Comparison of ENCODE assay signal across 1 cellular context in the genomic region with DNA sequence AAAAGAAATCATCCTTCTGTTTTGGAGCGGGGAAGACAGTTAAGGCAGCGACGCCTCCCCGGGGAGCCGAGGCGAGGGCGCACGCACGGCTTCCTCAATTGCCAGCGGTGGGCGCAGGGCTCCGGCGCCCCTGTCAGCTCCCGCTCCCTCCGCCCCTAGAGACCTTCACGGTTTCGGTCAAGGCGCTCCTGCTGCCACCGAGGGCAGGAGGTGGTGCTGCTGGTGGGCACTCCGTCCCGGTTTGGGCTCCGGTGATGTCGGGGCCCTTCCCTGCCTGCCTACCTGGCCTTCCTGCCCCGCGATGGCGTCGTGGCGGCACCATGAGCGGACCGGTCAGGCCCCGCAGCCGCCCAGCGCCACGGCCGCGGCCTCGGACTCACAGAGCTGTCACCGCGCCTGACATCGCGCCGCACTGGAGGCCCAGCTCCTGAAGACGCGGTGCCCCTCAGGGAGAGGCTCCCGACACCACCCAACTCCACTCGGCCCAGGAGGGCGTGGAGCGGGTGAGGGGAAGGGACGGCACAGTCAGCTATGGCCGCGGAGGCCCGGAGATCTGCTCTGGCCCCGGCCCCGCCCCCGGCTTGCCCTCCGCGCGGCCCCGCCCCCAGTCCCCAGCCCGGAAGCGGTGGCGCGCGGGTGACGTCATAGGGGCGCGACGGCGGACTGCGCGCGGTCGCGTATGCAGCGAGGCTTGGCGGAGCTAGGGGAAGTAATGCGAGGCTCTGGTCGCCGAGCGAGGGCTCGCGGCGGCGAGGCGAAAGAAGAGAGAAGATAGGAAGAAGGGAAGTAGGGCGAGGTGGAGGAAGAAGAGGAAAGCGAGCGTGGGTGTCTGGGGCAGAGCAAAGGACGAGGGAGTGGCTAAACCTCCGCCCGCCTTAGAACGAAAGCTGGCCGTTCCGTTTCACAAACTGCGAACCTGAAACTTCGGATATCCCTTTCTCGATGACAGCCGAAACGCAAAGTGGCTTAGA.
TF ChIP-seq lines count a peak whose summit lies in the region.

A gene with protein sequence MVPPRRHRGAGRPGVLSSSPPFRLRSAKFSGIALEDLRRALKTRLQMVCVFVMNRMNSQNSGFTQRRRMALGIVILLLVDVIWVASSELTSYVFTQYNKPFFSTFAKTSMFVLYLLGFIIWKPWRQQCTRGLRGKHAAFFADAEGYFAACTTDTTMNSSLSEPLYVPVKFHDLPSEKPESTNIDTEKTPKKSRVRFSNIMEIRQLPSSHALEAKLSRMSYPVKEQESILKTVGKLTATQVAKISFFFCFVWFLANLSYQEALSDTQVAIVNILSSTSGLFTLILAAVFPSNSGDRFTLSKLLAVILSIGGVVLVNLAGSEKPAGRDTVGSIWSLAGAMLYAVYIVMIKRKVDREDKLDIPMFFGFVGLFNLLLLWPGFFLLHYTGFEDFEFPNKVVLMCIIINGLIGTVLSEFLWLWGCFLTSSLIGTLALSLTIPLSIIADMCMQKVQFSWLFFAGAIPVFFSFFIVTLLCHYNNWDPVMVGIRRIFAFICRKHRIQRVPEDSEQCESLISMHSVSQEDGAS (minus strand): TSS at position 555 of the 971 bp plus-strand sequence. CDS start 233 bp downstream, at position 322.

TF ChIP-seq in SK-N-SH, 30 proteins besides CTCF, POLR2A, EP300 and RAD21 (continued from another document):
- TF ChIP-seq, protein P1, sequence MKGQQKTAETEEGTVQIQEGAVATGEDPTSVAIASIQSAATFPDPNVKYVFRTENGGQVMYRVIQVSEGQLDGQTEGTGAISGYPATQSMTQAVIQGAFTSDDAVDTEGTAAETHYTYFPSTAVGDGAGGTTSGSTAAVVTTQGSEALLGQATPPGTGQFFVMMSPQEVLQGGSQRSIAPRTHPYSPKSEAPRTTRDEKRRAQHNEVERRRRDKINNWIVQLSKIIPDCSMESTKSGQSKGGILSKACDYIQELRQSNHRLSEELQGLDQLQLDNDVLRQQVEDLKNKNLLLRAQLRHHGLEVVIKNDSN (IDR thresholded peaks at IDR 0.05; ENCODE audit: borderline replicate concordance, low read depth): no peak
- TF ChIP-seq, protein P2, sequence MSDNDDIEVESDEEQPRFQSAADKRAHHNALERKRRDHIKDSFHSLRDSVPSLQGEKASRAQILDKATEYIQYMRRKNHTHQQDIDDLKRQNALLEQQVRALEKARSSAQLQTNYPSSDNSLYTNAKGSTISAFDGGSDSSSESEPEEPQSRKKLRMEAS (IDR thresholded peaks at IDR 0.05; ENCODE audit: low read depth): peak; percentile 73; the same call in 1 of the 2 replicates
- no peak for TF ChIP-seq FOXM1 (IDR thresholded peaks at IDR 0.05; ENCODE audit: low read depth)
- TF ChIP-seq, protein P3, sequence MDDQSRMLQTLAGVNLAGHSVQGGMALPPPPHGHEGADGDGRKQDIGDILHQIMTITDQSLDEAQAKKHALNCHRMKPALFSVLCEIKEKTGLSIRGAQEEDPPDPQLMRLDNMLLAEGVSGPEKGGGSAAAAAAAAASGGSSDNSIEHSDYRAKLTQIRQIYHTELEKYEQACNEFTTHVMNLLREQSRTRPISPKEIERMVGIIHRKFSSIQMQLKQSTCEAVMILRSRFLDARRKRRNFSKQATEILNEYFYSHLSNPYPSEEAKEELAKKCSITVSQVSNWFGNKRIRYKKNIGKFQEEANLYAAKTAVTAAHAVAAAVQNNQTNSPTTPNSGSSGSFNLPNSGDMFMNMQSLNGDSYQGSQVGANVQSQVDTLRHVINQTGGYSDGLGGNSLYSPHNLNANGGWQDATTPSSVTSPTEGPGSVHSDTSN (IDR thresholded peaks at IDR 0.05): no peak
- peak; percentile 93 for TF ChIP-seq POLR2AphosphoS5 (IDR thresholded peaks at IDR 0.05; ENCODE audit: low read depth, low read length)
- peak; percentile 66 for TF ChIP-seq TAF1 (IDR thresholded peaks at IDR 0.05; ENCODE audit: borderline replicate concordance, low read depth, low read length)
- TF ChIP-seq, protein P4, sequence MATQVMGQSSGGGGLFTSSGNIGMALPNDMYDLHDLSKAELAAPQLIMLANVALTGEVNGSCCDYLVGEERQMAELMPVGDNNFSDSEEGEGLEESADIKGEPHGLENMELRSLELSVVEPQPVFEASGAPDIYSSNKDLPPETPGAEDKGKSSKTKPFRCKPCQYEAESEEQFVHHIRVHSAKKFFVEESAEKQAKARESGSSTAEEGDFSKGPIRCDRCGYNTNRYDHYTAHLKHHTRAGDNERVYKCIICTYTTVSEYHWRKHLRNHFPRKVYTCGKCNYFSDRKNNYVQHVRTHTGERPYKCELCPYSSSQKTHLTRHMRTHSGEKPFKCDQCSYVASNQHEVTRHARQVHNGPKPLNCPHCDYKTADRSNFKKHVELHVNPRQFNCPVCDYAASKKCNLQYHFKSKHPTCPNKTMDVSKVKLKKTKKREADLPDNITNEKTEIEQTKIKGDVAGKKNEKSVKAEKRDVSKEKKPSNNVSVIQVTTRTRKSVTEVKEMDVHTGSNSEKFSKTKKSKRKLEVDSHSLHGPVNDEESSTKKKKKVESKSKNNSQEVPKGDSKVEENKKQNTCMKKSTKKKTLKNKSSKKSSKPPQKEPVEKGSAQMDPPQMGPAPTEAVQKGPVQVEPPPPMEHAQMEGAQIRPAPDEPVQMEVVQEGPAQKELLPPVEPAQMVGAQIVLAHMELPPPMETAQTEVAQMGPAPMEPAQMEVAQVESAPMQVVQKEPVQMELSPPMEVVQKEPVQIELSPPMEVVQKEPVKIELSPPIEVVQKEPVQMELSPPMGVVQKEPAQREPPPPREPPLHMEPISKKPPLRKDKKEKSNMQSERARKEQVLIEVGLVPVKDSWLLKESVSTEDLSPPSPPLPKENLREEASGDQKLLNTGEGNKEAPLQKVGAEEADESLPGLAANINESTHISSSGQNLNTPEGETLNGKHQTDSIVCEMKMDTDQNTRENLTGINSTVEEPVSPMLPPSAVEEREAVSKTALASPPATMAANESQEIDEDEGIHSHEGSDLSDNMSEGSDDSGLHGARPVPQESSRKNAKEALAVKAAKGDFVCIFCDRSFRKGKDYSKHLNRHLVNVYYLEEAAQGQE (IDR thresholded peaks at IDR 0.05; ENCODE audit: low read depth, low read length): peak; percentile 59; the same call in 1 of the 2 replicates
- no peak for TF ChIP-seq MEF2A (IDR thresholded peaks at IDR 0.05; ENCODE audit: borderline replicate concordance, low read depth)
- no peak for TF ChIP-seq RCOR1 (IDR thresholded peaks at IDR 0.05; ENCODE audit: low read length)
- peak; percentile 82 for TF ChIP-seq YY1 (IDR thresholded peaks at IDR 0.05; ENCODE audit: low read depth)
- TF ChIP-seq, protein P5, sequence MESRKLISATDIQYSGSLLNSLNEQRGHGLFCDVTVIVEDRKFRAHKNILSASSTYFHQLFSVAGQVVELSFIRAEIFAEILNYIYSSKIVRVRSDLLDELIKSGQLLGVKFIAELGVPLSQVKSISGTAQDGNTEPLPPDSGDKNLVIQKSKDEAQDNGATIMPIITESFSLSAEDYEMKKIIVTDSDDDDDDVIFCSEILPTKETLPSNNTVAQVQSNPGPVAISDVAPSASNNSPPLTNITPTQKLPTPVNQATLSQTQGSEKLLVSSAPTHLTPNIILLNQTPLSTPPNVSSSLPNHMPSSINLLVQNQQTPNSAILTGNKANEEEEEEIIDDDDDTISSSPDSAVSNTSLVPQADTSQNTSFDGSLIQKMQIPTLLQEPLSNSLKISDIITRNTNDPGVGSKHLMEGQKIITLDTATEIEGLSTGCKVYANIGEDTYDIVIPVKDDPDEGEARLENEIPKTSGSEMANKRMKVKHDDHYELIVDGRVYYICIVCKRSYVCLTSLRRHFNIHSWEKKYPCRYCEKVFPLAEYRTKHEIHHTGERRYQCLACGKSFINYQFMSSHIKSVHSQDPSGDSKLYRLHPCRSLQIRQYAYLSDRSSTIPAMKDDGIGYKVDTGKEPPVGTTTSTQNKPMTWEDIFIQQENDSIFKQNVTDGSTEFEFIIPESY (IDR thresholded peaks at IDR 0.05; ENCODE audit: borderline replicate concordance, low read depth): no peak
- TF ChIP-seq MXI1 (IDR thresholded peaks at IDR 0.05; ENCODE audit: low read depth, low read length): peak; percentile 4; the same call in 1 of the 2 replicates
- TF ChIP-seq JUND (IDR thresholded peaks at IDR 0.05): no peak
TF ChIP-seq in SK-N-SH: peak in this region for 9.
